In genomic region chr12:122980192-122981035, GRCh38 we compare ENCODE assay signal across 8 cellular contexts. TPM values are rescaled to one million over a fixed set of nuclear protein-coding genes. Genes with fewer than 3 reads are reported as not detected.
DNase-seq lines count a peak whose midpoint lies in the region; ATAC-seq and TF ChIP-seq lines count a peak whose summit lies in the region.

Gene ARL6IP4, plus strand, starts transcription at chr12:122980681. Its CDS starts 459 bp downstream, at chr12:122981140.

- CTCF ChIA-PET in AG04449 (lab: Yijun Ruan, JAX) = interaction anchor here (3.9 kb wide), 1 partner anchor 258 kb away, joined by 27 read pairs; no protein-coding TSS in a partner anchor

- peak within 1 kb of the TSS; percentile 74 to 82 for H3K9ac ChIP-seq in mucosa of rectum (ENCODE audit: low read depth in 1 of 2, low read length in 2 of 2)

- peak within 1 kb of the TSS; percentile 50 to 80 for H3K27ac ChIP-seq in mucosa of rectum (ENCODE audit: low read depth in 2 of 2, low read length in 2 of 2)

- no peaks in the 10 kb centered on the region for H3K9me3 ChIP-seq in mucosa of rectum (ENCODE audit: control insufficient read depth in 2 of 2, low read length in 2 of 2)

- ATAC-seq in GM18519 (IDR thresholded peaks at IDR 0.05; ENCODE audit: low FRiP score, unreplicated experiment) (peak; percentile 35), HG03139 (IDR thresholded peaks at IDR 0.05; ENCODE audit: unreplicated experiment) (peak; percentile 46)

- H3K4me1 ChIP-seq in mucosa of rectum (ENCODE audit: control insufficient read depth in 2 of 2, insufficient read depth in 2 of 2, low read length in 2 of 2) = peaks cover 35 to 53% of the 10 kb centered on the region in 2 donors

- H3K36me3 ChIP-seq in mucosa of rectum (ENCODE audit: control insufficient read depth in 2 of 2, insufficient read depth in 2 of 2, low read length in 2 of 2) = peaks cover 0 to 13% of the 10 kb centered on the region in 2 donors

- POLR2A ChIA-PET in AG04449 (lab: Yijun Ruan, JAX) = interaction anchor here (0.6 to 2.0 kb wide), 6 partner anchors 9 to 252 kb away, joined by 3 to 11 read pairs (median 4); partner anchors contain the start of genes ABCB9, MPHOSPH9 and MTRFR

- H3K4me3 ChIP-seq in AG04449 (ENCODE audit: low read depth, low read length) (peak within 1 kb of the TSS; percentile 87), epithelial cell of proximal tubule (ENCODE audit: low read depth, low read length) (peak within 1 kb of the TSS; percentile 79), mucosa of rectum (ENCODE audit: low read length in 2 of 2) (peak within 1 kb of the TSS; percentile 84 to 85)

- no peak for DNase-seq in AG04449 (ENCODE audit: low read depth, low spot score)
- DNase-seq in NOMO-1 treated with DMSO at 0.1 percent for 48 hours (lab: John Stamatoyannopoulos, UW; ENCODE audit: unreplicated experiment) = peak; percentile 49
- DNase-seq in activated T-cell treated with anti-CD3 and anti-CD28 coated beads for 4 hours = peak; percentile 40
- no peak for DNase-seq in epithelial cell of proximal tubule (ENCODE audit: low read depth)
- DNase-seq in stimulated activated CD8-positive, alpha-beta memory T cell treated with anti-CD3 and anti-CD28 coated beads, Interleukin-7, amount 100 ng/mL, for 4 hours (ENCODE audit: low read depth in 2 of 2) = peak; percentile 15 to 62

- no peaks in the 10 kb centered on the region for H3K27me3 ChIP-seq in mucosa of rectum (ENCODE audit: control insufficient read depth in 2 of 2, insufficient read depth in 2 of 2, low read length in 2 of 2)

- TF ChIP-seq CTCF in AG04449 (IDR thresholded peaks at IDR 0.05; ENCODE audit: insufficient read depth, low read length, missing control alignments) = no peak
- TF ChIP-seq CTCF in epithelial cell of proximal tubule (conservative IDR thresholded peaks at IDR 0.05; ENCODE audit: low read depth, low read length) = no peak

RNA-seq across cellular contexts. Expression of gene ARL6IP4, which starts in this region (rescaled TPM):
- 315 and 359 TPM in 2 replicates for total RNA-seq in epithelial cell of proximal tubule

Comparison
In these comparisons a context has a peak if more than half of its experiments do, and no peak if none do; other contexts are left out.
1. DNase-seq: peak in NOMO-1 treated with DMSO at 0.1 percent for 48 hours (single experiment), activated T-cell treated with anti-CD3 and anti-CD28 coated beads for 4 hours (single experiment) and stimulated activated CD8-positive, alpha-beta memory T cell treated with anti-CD3 and anti-CD28 coated beads, Interleukin-7, amount 100 ng/mL, for 4 hours (2 of 2); none in AG04449 (single experiment) and epithelial cell of proximal tubule (single experiment).
2. Peak in every context shown above with its lines, with median percentiles within 50 percentile points of each other: H3K4me3 ChIP-seq.